ENCODE assay signal across 1 cellular context in the genomic region with DNA sequence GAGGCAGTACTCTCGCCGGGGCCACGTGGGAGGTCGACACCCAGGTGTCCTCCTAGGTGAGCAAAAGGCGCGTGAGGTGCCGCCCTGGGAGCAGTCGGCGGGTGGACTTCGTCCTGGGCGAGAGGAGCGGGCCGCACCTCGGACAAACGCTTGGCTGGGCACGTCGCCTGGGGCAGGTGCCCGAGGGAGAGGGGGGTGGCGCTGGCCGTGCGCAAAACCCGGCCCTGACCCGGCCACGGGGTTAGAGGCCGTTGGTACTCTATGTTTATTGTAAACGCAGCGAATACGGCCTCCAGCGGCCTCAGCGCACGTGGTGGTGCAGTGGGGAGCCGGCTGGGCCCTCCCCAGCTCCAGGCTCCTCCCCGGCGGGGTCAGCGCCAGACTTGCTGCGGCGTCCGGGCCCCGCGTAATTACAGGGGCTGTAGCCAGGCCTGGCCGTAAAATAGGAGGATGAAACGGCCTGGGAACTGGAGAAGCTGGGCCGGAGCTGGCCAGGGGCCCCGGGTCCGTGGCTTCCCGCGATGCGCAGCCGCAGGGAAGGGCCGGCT.
TF ChIP-seq lines count a peak whose summit lies in the region.

No MANE protein-coding gene starts in this region.

TF ChIP-seq in HepG2, 621 proteins besides CTCF, POLR2A, EP300 and RAD21 (continued from another document and continues in another):
- TF ChIP-seq, protein P1, sequence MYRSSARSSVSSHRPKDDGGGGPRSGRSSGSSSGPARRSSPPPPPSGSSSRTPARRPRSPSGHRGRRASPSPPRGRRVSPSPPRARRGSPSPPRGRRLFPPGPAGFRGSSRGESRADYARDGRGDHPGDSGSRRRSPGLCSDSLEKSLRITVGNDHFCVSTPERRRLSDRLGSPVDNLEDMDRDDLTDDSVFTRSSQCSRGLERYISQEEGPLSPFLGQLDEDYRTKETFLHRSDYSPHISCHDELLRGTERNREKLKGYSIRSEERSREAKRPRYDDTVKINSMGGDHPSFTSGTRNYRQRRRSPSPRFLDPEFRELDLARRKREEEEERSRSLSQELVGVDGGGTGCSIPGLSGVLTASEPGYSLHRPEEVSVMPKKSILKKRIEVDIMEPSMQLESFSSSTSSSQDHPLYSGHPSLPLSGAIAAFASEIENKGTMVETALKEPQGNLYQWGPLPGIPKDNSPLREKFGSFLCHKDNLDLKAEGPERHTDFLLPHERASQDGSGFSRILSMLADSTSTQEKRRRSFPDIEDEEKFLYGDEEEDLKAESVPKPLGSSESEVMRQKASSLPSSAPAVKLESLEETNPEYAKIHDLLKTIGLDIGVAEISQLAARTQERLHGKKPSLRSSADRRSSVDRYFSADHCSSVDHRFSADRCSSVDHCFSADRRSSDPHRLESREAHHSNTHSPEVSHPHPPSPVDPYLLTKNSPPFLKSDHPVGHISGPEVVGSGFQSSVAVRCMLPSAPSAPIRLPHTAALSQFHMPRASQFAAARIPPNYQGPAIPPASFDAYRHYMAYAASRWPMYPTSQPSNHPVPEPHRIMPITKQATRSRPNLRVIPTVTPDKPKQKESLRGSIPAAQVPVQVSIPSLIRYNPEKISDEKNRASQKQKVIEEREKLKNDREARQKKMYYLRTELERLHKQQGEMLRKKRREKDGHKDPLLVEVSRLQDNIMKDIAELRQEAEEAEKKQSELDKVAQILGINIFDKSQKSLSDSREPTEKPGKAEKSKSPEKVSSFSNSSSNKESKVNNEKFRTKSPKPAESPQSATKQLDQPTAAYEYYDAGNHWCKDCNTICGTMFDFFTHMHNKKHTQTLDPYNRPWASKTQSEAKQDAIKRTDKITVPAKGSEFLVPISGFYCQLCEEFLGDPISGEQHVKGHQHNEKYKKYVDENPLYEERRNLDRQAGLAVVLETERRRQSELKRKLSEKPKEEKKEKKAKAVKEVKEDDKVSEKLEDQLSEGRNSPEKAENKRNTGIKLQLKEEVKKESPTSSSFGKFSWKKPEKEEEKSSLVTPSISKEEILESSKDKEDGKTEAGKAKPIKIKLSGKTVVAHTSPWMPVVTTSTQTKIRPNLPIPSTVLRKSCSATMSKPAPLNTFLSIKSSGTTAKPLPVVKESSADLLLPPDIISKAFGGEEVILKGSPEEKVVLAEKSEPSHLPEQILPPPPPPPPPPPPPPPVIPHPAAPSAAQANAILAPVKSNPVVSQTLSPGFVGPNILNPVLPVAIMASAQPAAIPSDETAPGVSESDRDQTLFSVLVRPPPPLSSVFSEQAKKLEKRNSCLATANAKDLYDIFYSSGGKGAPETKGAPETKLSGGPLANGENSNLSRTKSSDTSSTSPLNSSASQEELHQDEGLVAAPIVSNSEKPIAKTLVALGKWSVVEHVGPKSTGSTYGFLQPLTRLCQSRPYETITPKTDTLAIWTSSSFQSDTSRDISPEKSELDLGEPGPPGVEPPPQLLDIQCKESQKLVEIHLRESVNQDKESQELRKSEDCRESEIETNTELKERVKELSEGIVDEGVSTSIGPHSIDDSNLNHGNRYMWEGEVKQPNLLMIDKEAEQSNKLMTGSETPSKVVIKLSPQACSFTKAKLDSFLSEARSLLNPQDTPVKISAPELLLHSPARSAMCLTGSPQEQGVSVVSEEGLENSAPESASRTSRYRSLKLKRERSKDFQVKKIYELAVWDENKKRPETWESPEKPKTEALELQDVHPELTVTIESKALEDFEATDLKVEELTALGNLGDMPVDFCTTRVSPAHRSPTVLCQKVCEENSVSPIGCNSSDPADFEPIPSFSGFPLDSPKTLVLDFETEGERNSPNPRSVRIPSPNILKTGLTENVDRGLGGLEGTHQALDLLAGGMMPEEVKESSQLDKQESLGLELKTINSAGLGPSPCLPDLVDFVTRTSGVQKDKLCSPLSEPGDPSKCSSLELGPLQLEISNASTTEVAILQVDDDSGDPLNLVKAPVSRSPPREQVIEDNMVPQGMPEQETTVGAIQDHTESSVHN (CRISPR knock-in tag; IDR thresholded peaks at IDR 0.05), result 0 out of 2 replicates have a peak, but pooled peaks have one; percentile 46
- TF ChIP-seq ZNF570 (CRISPR knock-in tag; IDR thresholded peaks at IDR 0.05; ENCODE audit: borderline replicate concordance) (no peak), ZNF256 (CRISPR knock-in tag; conservative IDR thresholded peaks at IDR 0.05) (no peak), ZNF549 (CRISPR knock-in tag; IDR thresholded peaks at IDR 0.05) (no peak), THAP11 (CRISPR knock-in tag; IDR thresholded peaks at IDR 0.05) (peak; percentile 80), ZNF10 (CRISPR knock-in tag; IDR thresholded peaks at IDR 0.05; ENCODE audit: borderline replicate concordance, low read depth) (no peak), PRMT3 (CRISPR knock-in tag; IDR thresholded peaks at IDR 0.05; ENCODE audit: borderline replicate concordance, low read depth) (peak; percentile 79), ATF1 (CRISPR knock-in tag; IDR thresholded peaks at IDR 0.05) (0 out of 2 replicates have a peak, but pooled peaks have one; percentile 30), TRIM24 (CRISPR knock-in tag; IDR thresholded peaks at IDR 0.05) (no peak), ZNF530 (CRISPR knock-in tag; IDR thresholded peaks at IDR 0.05; ENCODE audit: low read depth) (no peak), ZNF34 (CRISPR knock-in tag; IDR thresholded peaks at IDR 0.05; ENCODE audit: borderline replicate concordance) (no peak; the same call in 1 of the 2 replicates), MATR3 (CRISPR knock-in tag; IDR thresholded peaks at IDR 0.05) (no peak), KLF11 (CRISPR knock-in tag; IDR thresholded peaks at IDR 0.05) (peak; percentile 93), ZNF589 (CRISPR knock-in tag; conservative IDR thresholded peaks at IDR 0.05) (peak; percentile 95; the same call in 1 of the 2 replicates), NKX3-1 (CRISPR knock-in tag; IDR thresholded peaks at IDR 0.05) (peak; percentile 64), HIVEP1 (CRISPR knock-in tag; IDR thresholded peaks at IDR 0.05) (peak; percentile 97), HNRNPK (IDR thresholded peaks at IDR 0.05; ENCODE audit: low read depth, low read length, poor library complexity, severe bottlenecking) (peak; percentile 4), SKI (IDR thresholded peaks at IDR 0.05; ENCODE audit: partially characterized antibody) (peak; percentile 95), BRD4 (CRISPR knock-in tag; IDR thresholded peaks at IDR 0.05) (peak; percentile 70; the same call in 1 of the 2 replicates), STAT5B (CRISPR knock-in tag; IDR thresholded peaks at IDR 0.05) (0 out of 2 replicates have a peak, but pooled peaks have one; percentile 35), KLF9 (CRISPR knock-in tag; IDR thresholded peaks at IDR 0.05; ENCODE audit: low read depth) (peak; percentile 52; the same call in 1 of the 2 replicates)
- TF ChIP-seq, protein P2, sequence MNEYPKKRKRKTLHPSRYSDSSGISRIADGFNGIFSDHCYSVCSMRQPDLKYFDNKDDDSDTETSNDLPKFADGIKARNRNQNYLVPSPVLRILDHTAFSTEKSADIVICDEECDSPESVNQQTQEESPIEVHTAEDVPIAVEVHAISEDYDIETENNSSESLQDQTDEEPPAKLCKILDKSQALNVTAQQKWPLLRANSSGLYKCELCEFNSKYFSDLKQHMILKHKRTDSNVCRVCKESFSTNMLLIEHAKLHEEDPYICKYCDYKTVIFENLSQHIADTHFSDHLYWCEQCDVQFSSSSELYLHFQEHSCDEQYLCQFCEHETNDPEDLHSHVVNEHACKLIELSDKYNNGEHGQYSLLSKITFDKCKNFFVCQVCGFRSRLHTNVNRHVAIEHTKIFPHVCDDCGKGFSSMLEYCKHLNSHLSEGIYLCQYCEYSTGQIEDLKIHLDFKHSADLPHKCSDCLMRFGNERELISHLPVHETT (CRISPR knock-in tag; conservative IDR thresholded peaks at IDR 0.05), result peak; percentile 91
- TF ChIP-seq, protein P3, sequence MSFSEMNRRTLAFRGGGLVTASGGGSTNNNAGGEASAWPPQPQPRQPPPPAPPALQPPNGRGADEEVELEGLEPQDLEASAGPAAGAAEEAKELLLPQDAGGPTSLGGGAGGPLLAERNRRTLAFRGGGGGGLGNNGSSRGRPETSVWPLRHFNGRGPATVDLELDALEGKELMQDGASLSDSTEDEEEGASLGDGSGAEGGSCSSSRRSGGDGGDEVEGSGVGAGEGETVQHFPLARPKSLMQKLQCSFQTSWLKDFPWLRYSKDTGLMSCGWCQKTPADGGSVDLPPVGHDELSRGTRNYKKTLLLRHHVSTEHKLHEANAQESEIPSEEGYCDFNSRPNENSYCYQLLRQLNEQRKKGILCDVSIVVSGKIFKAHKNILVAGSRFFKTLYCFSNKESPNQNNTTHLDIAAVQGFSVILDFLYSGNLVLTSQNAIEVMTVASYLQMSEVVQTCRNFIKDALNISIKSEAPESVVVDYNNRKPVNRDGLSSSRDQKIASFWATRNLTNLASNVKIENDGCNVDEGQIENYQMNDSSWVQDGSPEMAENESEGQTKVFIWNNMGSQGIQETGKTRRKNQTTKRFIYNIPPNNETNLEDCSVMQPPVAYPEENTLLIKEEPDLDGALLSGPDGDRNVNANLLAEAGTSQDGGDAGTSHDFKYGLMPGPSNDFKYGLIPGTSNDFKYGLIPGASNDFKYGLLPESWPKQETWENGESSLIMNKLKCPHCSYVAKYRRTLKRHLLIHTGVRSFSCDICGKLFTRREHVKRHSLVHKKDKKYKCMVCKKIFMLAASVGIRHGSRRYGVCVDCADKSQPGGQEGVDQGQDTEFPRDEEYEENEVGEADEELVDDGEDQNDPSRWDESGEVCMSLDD (CRISPR knock-in tag; IDR thresholded peaks at IDR 0.05; ENCODE audit: borderline replicate concordance), result 0 out of 2 replicates have a peak, but pooled peaks have one; percentile 29
- TF ChIP-seq, protein P4, sequence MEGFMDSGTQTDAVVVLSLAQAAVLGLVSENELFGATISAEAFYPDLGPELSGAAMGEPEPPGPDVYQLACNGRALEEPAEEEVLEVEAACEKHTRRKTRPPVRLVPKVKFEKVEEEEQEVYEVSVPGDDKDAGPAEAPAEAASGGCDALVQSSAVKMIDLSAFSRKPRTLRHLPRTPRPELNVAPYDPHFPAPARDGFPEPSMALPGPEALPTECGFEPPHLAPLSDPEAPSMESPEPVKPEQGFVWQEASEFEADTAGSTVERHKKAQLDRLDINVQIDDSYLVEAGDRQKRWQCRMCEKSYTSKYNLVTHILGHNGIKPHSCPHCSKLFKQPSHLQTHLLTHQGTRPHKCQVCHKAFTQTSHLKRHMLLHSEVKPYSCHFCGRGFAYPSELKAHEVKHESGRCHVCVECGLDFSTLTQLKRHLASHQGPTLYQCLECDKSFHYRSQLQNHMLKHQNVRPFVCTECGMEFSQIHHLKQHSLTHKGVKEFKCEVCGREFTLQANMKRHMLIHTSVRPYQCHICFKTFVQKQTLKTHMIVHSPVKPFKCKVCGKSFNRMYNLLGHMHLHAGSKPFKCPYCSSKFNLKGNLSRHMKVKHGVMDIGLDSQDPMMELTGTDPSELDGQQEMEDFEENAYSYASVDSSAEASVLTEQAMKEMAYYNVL (CRISPR knock-in tag; IDR thresholded peaks at IDR 0.05; ENCODE audit: borderline replicate concordance), result peak; percentile 86; the same call in 1 of the 2 replicates
- TF ChIP-seq, protein P5, sequence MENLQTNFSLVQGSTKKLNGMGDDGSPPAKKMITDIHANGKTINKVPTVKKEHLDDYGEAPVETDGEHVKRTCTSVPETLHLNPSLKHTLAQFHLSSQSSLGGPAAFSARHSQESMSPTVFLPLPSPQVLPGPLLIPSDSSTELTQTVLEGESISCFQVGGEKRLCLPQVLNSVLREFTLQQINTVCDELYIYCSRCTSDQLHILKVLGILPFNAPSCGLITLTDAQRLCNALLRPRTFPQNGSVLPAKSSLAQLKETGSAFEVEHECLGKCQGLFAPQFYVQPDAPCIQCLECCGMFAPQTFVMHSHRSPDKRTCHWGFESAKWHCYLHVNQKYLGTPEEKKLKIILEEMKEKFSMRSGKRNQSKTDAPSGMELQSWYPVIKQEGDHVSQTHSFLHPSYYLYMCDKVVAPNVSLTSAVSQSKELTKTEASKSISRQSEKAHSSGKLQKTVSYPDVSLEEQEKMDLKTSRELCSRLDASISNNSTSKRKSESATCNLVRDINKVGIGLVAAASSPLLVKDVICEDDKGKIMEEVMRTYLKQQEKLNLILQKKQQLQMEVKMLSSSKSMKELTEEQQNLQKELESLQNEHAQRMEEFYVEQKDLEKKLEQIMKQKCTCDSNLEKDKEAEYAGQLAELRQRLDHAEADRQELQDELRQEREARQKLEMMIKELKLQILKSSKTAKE (CRISPR knock-in tag; IDR thresholded peaks at IDR 0.05; ENCODE audit: borderline replicate concordance), result peak; percentile 99
- TF ChIP-seq, protein P6, sequence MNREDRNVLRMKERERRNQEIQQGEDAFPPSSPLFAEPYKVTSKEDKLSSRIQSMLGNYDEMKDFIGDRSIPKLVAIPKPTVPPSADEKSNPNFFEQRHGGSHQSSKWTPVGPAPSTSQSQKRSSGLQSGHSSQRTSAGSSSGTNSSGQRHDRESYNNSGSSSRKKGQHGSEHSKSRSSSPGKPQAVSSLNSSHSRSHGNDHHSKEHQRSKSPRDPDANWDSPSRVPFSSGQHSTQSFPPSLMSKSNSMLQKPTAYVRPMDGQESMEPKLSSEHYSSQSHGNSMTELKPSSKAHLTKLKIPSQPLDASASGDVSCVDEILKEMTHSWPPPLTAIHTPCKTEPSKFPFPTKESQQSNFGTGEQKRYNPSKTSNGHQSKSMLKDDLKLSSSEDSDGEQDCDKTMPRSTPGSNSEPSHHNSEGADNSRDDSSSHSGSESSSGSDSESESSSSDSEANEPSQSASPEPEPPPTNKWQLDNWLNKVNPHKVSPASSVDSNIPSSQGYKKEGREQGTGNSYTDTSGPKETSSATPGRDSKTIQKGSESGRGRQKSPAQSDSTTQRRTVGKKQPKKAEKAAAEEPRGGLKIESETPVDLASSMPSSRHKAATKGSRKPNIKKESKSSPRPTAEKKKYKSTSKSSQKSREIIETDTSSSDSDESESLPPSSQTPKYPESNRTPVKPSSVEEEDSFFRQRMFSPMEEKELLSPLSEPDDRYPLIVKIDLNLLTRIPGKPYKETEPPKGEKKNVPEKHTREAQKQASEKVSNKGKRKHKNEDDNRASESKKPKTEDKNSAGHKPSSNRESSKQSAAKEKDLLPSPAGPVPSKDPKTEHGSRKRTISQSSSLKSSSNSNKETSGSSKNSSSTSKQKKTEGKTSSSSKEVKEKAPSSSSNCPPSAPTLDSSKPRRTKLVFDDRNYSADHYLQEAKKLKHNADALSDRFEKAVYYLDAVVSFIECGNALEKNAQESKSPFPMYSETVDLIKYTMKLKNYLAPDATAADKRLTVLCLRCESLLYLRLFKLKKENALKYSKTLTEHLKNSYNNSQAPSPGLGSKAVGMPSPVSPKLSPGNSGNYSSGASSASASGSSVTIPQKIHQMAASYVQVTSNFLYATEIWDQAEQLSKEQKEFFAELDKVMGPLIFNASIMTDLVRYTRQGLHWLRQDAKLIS (CRISPR knock-in tag; IDR thresholded peaks at IDR 0.05), result no peak
- TF ChIP-seq, protein P7, sequence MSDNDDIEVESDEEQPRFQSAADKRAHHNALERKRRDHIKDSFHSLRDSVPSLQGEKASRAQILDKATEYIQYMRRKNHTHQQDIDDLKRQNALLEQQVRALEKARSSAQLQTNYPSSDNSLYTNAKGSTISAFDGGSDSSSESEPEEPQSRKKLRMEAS (IDR thresholded peaks at IDR 0.05), result no peak
